In the genomic region with DNA sequence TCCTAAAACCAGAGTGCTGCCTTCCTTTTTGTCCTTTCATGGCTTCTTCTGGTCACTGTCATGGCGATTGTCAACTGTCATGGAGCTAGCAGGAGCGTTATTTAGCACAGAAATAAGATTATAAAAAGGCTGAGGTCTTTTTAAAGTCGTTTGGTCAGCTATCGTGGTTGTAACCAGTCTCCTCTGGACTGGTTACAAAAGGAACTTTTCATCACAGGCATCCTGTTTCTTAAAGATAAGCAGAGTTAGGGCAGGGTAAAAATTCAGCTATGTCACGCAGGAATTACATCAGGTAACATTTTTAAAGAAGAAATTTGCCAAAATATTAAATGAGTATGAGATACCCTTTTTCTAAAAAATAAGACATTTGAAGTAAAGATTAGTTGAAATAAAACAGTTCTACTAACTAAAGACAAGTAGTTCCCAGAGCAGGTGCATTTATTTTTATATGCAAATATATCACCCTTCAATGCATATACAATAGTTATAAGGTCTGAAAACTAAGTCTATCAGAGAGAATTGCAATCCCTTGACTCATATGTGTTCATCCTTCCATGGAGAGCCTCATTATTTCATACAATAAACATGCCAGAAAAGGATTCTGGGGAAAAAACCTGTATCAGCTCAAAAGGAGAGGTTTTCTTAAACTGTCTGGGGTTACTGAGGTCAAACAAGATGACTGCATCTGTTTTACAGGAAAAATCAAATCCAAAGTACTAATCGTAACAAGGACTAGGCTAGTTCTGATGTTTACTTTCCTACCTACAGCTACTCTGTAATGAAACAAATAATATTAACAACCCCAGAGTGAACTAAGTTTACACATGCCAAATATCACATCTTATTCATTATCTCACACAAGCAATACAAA, we compare ENCODE assay signal across 23 cellular contexts. TPM values are rescaled to one million over a fixed set of nuclear protein-coding genes. Genes with fewer than 3 reads are reported as not detected.
"Had no signal": no experiment of that assay in that cellular context is flagged by ENCODE, and none has a peak within 500 bp of the region (broad histone marks: within the 10 kb centered on the region; RNA-seq: fewer than 3 reads in every experiment).

No MANE protein-coding gene starts in this region.

- H3K4me1 ChIP-seq: adrenal gland, esophagus squamous epithelium, thyroid gland, vagina had no signal

- H3K9me3 ChIP-seq: adrenal gland, esophagus squamous epithelium, thyroid gland, vagina had no signal

- H3K27ac ChIP-seq: adrenal gland, esophagus squamous epithelium, thyroid gland, vagina had no signal

- DNase-seq: activated CD4-positive, alpha-beta memory T cell treated with anti-CD3 and anti-CD28 coated beads, Interleukin-2, amount 10 ng/mL, durations not matched to agents 7 days and 5 days; activated CD4-positive, alpha-beta T cell treated with anti-CD3 and anti-CD28 coated beads for 4 hours; activated effector memory CD4-positive, alpha-beta T cell treated with Interleukin-2 at 50 U/mL for 16 hours; activated T-cell treated with anti-CD3 and anti-CD28 coated beads, Interleukin-2, amount 50 U/mL, for 4 hours; adrenal gland; central memory CD4-positive, alpha-beta T cell; cortex of kidney; effector CD4-positive, alpha-beta T cell; esophagus squamous epithelium; glutamatergic neuron; hypothalamus; mesendoderm; natural killer cell; nucleus accumbens; posterior cingulate gyrus; stimulated activated CD4-positive, alpha-beta T cell treated with anti-CD3 and anti-CD28 coated beads, Interleukin-2, amount 100 ng/mL, for 48 hours; T1000; thyroid gland had no signal

- ATAC-seq: activated T-cell treated with anti-CD3 and anti-CD28 coated beads, Interleukin-2, amount 50 U/mL, for 4 hours; natural killer cell; stimulated activated memory B cell treated with anti-CD40 and anti-IgM and Interleukin-4, amounts not matched to agents 10 μg/mL and 1 μg/mL and 100 μg/mL, for 72 hours had no signal

- H3K27me3 ChIP-seq: adrenal gland, esophagus squamous epithelium, thyroid gland, vagina had no signal

- H3K4me3 ChIP-seq: adrenal gland, esophagus squamous epithelium, thyroid gland, vagina had no signal

- H3K36me3 ChIP-seq: adrenal gland, vagina had no signal

RNA-seq across cellular contexts. Expression of a gene that starts 20.9 kb away (rescaled TPM):
- total RNA-seq: activated CD4-positive, alpha-beta memory T cell treated with anti-CD3 and anti-CD28 coated beads, Interleukin-2, amount 10 ng/mL, durations not matched to agents 7 days and 5 days; activated T-cell treated with anti-CD3 and anti-CD28 coated beads, Interleukin-2, amount 50 U/mL, for 4 hours; adrenal gland; esophagus squamous epithelium; kidney epithelial cell; lower leg skin; natural killer cell; skeletal muscle tissue; thyroid gland; vagina had no signal

RNA-seq across cellular contexts. Expression of a gene that starts 51.9 kb away (rescaled TPM):
- total RNA-seq: vagina had no signal
